Comparison of ENCODE assay signal across 11 cellular contexts in genomic region chrX:19709812-19710518, GRCh38.
DNase-seq lines count a peak whose midpoint lies in the region; ATAC-seq, FAIRE-seq and TF ChIP-seq lines count a peak whose summit lies in the region.
"Had no signal": no experiment of that assay in that cellular context is flagged by ENCODE, and none has a peak within 500 bp of the region (broad histone marks: within the 10 kb centered on the region; RNA-seq: fewer than 3 reads in every experiment).

No MANE protein-coding gene starts in this region.

- POLR2A ChIA-PET in endothelial cell of umbilical vein (lab: Charles Lee) = no interaction called here

- H4K20me1 ChIP-seq in endothelial cell of umbilical vein (replicated peaks; ENCODE audit: control insufficient read depth, extremely low read depth, insufficient read depth, low read length) = no peaks in the 10 kb centered on the region
- H4K20me1 ChIP-seq in osteoblast (ENCODE audit: insufficient read depth, low read length) = no peaks in the 10 kb centered on the region

- peak; percentile 73 for DNase-seq in GM03348 (ENCODE audit: low spot score)
- DNase-seq in endothelial cell of umbilical vein (ENCODE audit: low read depth, low spot score) = peak; percentile 44
- peak; percentile 78 for DNase-seq in osteoblast (ENCODE audit: insufficient read length, low spot score, missing footprints)
- no peak for DNase-seq in central memory CD4-positive, alpha-beta T cell
- no peak for DNase-seq in effector CD4-positive, alpha-beta T cell
- no peak for DNase-seq in NCI-H748 treated with DMSO at 0.1 percent for 48 hours (lab: John Stamatoyannopoulos, UW)
- DNase-seq: activated CD4-positive, alpha-beta T cell treated with anti-CD3 and anti-CD28 coated beads for 36 hours; Karpas-422 had no signal

- H3K36me3 ChIP-seq in endothelial cell of umbilical vein (ENCODE audit: control insufficient read depth in 2 of 2, extremely low read depth in 1 of 2, insufficient read depth in 2 of 2, low read length in 2 of 2) = no peaks in the 10 kb centered on the region
- H3K36me3 ChIP-seq in osteoblast (ENCODE audit: insufficient read depth, low read length) = no peaks in the 10 kb centered on the region
- H3K36me3 ChIP-seq: adrenal gland had no signal

- peaks cover 23% of the 10 kb centered on the region for H3K4me1 ChIP-seq in endothelial cell of umbilical vein (ENCODE audit: control insufficient read depth, extremely low read depth, insufficient read depth, low read length)
- H3K4me1 ChIP-seq in osteoblast (ENCODE audit: insufficient read depth, low read length) = peaks cover 26% of the 10 kb centered on the region
- H3K4me1 ChIP-seq: adrenal gland had no signal

- intact Hi-C loops in endothelial cell of umbilical vein (cut with micrococcal nuclease) = loop anchor here (2.0 kb wide), 1 partner anchor 37 kb away; no protein-coding TSS in a partner anchor

- no peak overlapping the region for H3K9ac ChIP-seq in endothelial cell of umbilical vein (replicated peaks; ENCODE audit: extremely low read depth, insufficient read depth, low read length)

- no peak for TF ChIP-seq POLR2A in endothelial cell of umbilical vein (IDR thresholded peaks at IDR 0.05; ENCODE audit: low read depth, low read length)

- no peaks in the 10 kb centered on the region for H3K9me1 ChIP-seq in endothelial cell of umbilical vein (replicated peaks; ENCODE audit: control insufficient read depth, extremely low read depth, insufficient read depth, low read length)

- H2AFZ ChIP-seq in endothelial cell of umbilical vein (ENCODE audit: low read depth, low read length) = no peak overlapping the region
- no peak overlapping the region for H2AFZ ChIP-seq in osteoblast (ENCODE audit: low read length)

- TF ChIP-seq CTCF in endothelial cell of umbilical vein (IDR thresholded peaks at IDR 0.05; ENCODE audit: extremely low read depth in 1 of 2, insufficient read depth in 1 of 2, low read depth in 1 of 2, low read length in 2 of 2) (no peak), osteoblast (IDR thresholded peaks at IDR 0.05; ENCODE audit: extremely low read depth, low read depth, low read length) (no peak)

- CTCF ChIA-PET in endothelial cell of umbilical vein (lab: Charles Lee) = no interaction called here

- H3K27ac ChIP-seq in endothelial cell of umbilical vein (ENCODE audit: insufficient read depth, low read depth, low read length) (peak overlapping the region; percentile 48), osteoblast (ENCODE audit: low read depth, low read length) (peak overlapping the region; percentile 71)
- H3K27ac ChIP-seq: adrenal gland had no signal

- dilution Hi-C loops in endothelial cell of umbilical vein (cut with MboI; ENCODE audit: extremely low pct_ligation_motif_present, low sequenced_read_pairs) = no loop called here

- H3K9me3 ChIP-seq in endothelial cell of umbilical vein (replicated peaks; ENCODE audit: control insufficient read depth, insufficient read depth, low read length) (no peaks in the 10 kb centered on the region), osteoblast (ENCODE audit: low read depth, low read length) (no peaks in the 10 kb centered on the region)
- H3K9me3 ChIP-seq: adrenal gland had no signal

- no TSS peak for BruUV-seq in endothelial cell of umbilical vein (replicated peaks; lab: Mats Ljungman, UMichigan)

- H3K27me3 ChIP-seq in endothelial cell of umbilical vein (ENCODE audit: control insufficient read depth in 2 of 2, insufficient read depth in 2 of 2, low read length in 2 of 2) (no peaks in the 10 kb centered on the region), osteoblast (ENCODE audit: insufficient read depth, low read length) (no peaks in the 10 kb centered on the region)
- H3K27me3 ChIP-seq: adrenal gland had no signal

- H3K4me2 ChIP-seq in endothelial cell of umbilical vein (ENCODE audit: insufficient read depth, low read length) (peak overlapping the region; percentile 26), osteoblast (ENCODE audit: insufficient read depth, low read length) (no peak overlapping the region)

- ATAC-seq in GM21737 (IDR thresholded peaks at IDR 0.05; ENCODE audit: unreplicated experiment) = no peak

- H3K79me2 ChIP-seq in endothelial cell of umbilical vein (ENCODE audit: control insufficient read depth, insufficient read depth, low read length) = no peaks in the 10 kb centered on the region
- H3K79me2 ChIP-seq in osteoblast (ENCODE audit: insufficient read depth, low read length) = no peaks in the 10 kb centered on the region

- H3K4me3 ChIP-seq in endothelial cell of umbilical vein (replicated peaks in 1 of 3; ENCODE audit: insufficient read depth in 1 of 3, low read depth in 1 of 3, low read length in 3 of 3) = no peak overlapping the region
- no peak overlapping the region for H3K4me3 ChIP-seq in osteoblast (ENCODE audit: insufficient read depth, low read length)
- H3K4me3 ChIP-seq: adrenal gland had no signal

- FAIRE-seq in endothelial cell of umbilical vein (lab: Jason Lieb, UNC) = peak; percentile 90

TF ChIP-seq in PFSK-1, 5 proteins besides CTCF, POLR2A, EP300 and RAD21:
- TF ChIP-seq FOXP2 (optimal IDR thresholded peaks at IDR 0.05; ENCODE audit: borderline replicate concordance, extremely low read depth, extremely low read length, insufficient read depth) (peak; percentile 41), POLR2AphosphoS5 (IDR thresholded peaks at IDR 0.05; ENCODE audit: low read depth, low read length) (no peak), TAF1 (IDR thresholded peaks at IDR 0.05; ENCODE audit: borderline replicate concordance, insufficient read depth, low read length) (no peak), REST (IDR thresholded peaks at IDR 0.05; ENCODE audit: insufficient read depth in 1 of 2, low read depth in 2 of 2, low read length in 2 of 2) (no peak), SIN3A (IDR thresholded peaks at IDR 0.05; ENCODE audit: borderline replicate concordance, insufficient read depth, low read length) (no peak)

TF ChIP-seq in endothelial cell of umbilical vein, 7 proteins besides CTCF, POLR2A, EP300 and RAD21:
- TF ChIP-seq POLR2AphosphoS5 (IDR thresholded peaks at IDR 0.05; ENCODE audit: insufficient read depth, low read depth, low read length) (peak; percentile 30), MYC (IDR thresholded peaks at IDR 0.05; ENCODE audit: low read depth, low read length) (no peak), JUN (IDR thresholded peaks at IDR 0.05; ENCODE audit: borderline replicate concordance, insufficient read depth, insufficient read length, low read depth) (peak; percentile 51), GATA2 (IDR thresholded peaks at IDR 0.05; ENCODE audit: insufficient read depth, insufficient read length, low read depth, low read length) (peak; percentile 38), FOS (IDR thresholded peaks at IDR 0.05; ENCODE audit: borderline replicate concordance, insufficient read depth, low read length) (peak; percentile 85)

Comparison
In these comparisons a context has a peak if more than half of its experiments do, and no peak if none do; other contexts are left out.
1. DNase-seq: peak in GM03348 (single experiment), endothelial cell of umbilical vein (single experiment) and osteoblast (single experiment); none in central memory CD4-positive, alpha-beta T cell (single experiment), effector CD4-positive, alpha-beta T cell (single experiment) and NCI-H748 treated with DMSO at 0.1 percent for 48 hours (single experiment).